In the genomic region with DNA sequence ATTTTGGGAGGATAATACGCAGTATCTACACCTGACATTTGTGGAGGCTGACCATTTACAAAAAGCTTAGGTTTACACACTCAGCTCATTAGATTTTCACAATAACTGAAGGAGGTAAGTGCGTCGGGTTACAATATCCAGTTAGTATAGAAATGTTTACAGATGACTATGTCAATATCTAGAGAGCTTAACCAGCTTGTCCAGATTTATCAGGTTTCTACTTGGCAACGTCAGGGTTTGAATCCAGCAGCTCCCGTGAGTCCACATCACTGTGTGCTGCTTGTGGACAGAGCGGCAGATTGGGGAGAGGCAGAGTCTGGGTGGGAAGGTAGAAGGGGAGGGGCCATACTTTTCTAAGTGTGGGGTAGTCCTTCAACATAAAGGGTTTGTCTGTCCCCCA, we compare ENCODE assay signal across 14 cellular contexts. TPM values are rescaled to one million over a fixed set of nuclear protein-coding genes. Genes with fewer than 3 reads are reported as not detected.
DNase-seq lines count a peak whose midpoint lies in the region; ATAC-seq, FAIRE-seq and TF ChIP-seq lines count a peak whose summit lies in the region.
"Had no signal": no experiment of that assay in that cellular context is flagged by ENCODE, and none has a peak within 500 bp of the region (broad histone marks: within the 10 kb centered on the region; RNA-seq: fewer than 3 reads in every experiment).

No MANE protein-coding gene starts in this region.

- no peak overlapping the region for H3K27ac ChIP-seq in GM12878 (ENCODE audit: control insufficient read depth, insufficient read depth)
- H3K27ac ChIP-seq: foreskin keratinocyte had no signal

- RAD21 ChIA-PET in GM12878 (lab: Charles Lee; ENCODE audit: unreplicated experiment): interaction anchor here (0.9 to 1.5 kb wide), 5 partner anchors 20 to 107 kb away, joined by 3 to 4 read pairs (median 3); no protein-coding TSS in a partner anchor

- no peak overlapping the region for H3K9ac ChIP-seq in GM12878 (ENCODE audit: control insufficient read depth, insufficient read depth, low read length)

- POLR2A ChIA-PET in GM12878 (lab: Charles Lee): no interaction called here

- no peaks in the 10 kb centered on the region for H3K27me3 Mint-ChIP-seq in progenitor cell of endocrine pancreas

- no peaks in the 10 kb centered on the region; a peak in 1 of 4 replicates for H3K36me3 ChIP-seq in GM12878 (ENCODE audit: control insufficient read depth in 2 of 2, insufficient read depth in 2 of 2, low read length in 1 of 2)

- peaks cover 63% of the 10 kb centered on the region for H3K79me2 ChIP-seq in GM12878 (ENCODE audit: control insufficient read depth, insufficient read depth, low read length)

- no peak for FAIRE-seq in GM12878 (lab: Jason Lieb, UNC)

- no peaks in the 10 kb centered on the region for H3K27me3 ChIP-seq in GM12878 (replicated peaks in 1 of 2; ENCODE audit: control insufficient read depth in 2 of 2, insufficient read depth in 2 of 2, low read length in 1 of 2)
- H3K27me3 ChIP-seq: foreskin keratinocyte had no signal

- TF ChIP-seq EP300 in GM12878 (IDR thresholded peaks at IDR 0.05; ENCODE audit: borderline replicate concordance in 1 of 2, control insufficient read depth in 1 of 2, low read depth in 2 of 2, low read length in 2 of 2): no peak

- no TSS peak for BruUV-seq in GM12878 (replicated peaks; lab: Mats Ljungman, UMichigan)

- peaks cover 25% of the 10 kb centered on the region for H3K4me1 Mint-ChIP-seq in progenitor cell of endocrine pancreas (ENCODE audit: low read depth)

- no peaks in the 10 kb centered on the region for H3K9me3 Mint-ChIP-seq in progenitor cell of endocrine pancreas (ENCODE audit: low read depth)

- no peak overlapping the region for H2AFZ ChIP-seq in GM12878 (ENCODE audit: control insufficient read depth, low read depth, low read length)

- TF ChIP-seq CTCF in GM12878 (IDR thresholded peaks at IDR 0.05 in 2 of 3, conservative IDR thresholded peaks at IDR 0.05 in 1 of 3; ENCODE audit: control insufficient read depth in 2 of 3, extremely low read depth in 1 of 3, insufficient read depth in 1 of 3, low read depth in 3 of 3, low read length in 3 of 3) (no peak), progenitor cell of endocrine pancreas (IDR thresholded peaks at IDR 0.05; ENCODE audit: unreplicated experiment) (no peak)

- no peaks in the 10 kb centered on the region for H3K9me3 ChIP-seq in GM12878 (replicated peaks; ENCODE audit: control insufficient read depth, insufficient read depth, low read length)

- ATAC-seq in GM12878 (peak; percentile 11; the same call in 1 of the 3 replicates), GM19023 (IDR thresholded peaks at IDR 0.05; ENCODE audit: unreplicated experiment) (no peak)
- ATAC-seq: foreskin keratinocyte had no signal

- H3K4me2 ChIP-seq in GM12878 (ENCODE audit: control insufficient read depth, insufficient read depth): no peak overlapping the region

- no peak for TF ChIP-seq RAD21 in GM12878 (IDR thresholded peaks at IDR 0.05; ENCODE audit: insufficient read depth, low read depth, low read length)

- H4K20me1 ChIP-seq in GM12878 (ENCODE audit: control insufficient read depth, insufficient read depth): no peaks in the 10 kb centered on the region

- CTCF ChIA-PET in GM12878 (lab: Yijun Ruan, JAX): interaction anchor here (0.6 to 1.1 kb wide), 3 partner anchors 51 to 480 kb away, joined by 3 to 4 read pairs (median 3); no protein-coding TSS in a partner anchor

- H3K4me3 Mint-ChIP-seq in progenitor cell of endocrine pancreas (ENCODE audit: low read depth): no peak overlapping the region

- H3K4me3 ChIP-seq in GM12878: no peak overlapping the region

- intact Hi-C loops in GM12878 (cut with micrococcal nuclease; ENCODE audit: unreplicated experiment): no loop called here

- in situ Hi-C loops in GM12878 (cut with MboI): no loop called here

- SMC1A ChIA-PET in GM12878 (lab: Charles Lee; ENCODE audit: uncharacterized antibody, unreplicated experiment): interaction anchor here (0.7 to 1.6 kb wide), 9 partner anchors 11 to 106 kb away, joined by 3 to 5 read pairs (median 3); no protein-coding TSS in a partner anchor

- 76% methylated on average over 6 of the region's 6 CpGs for WGBS in GM12878 (ENCODE audit: insufficient coverage, insufficient replicate concordance, low lambda C conversion rate, missing lambda C conversion rate)

- DNase-seq in DMS153 treated with DMSO at 0.1 percent for 48 hours (lab: John Stamatoyannopoulos, UW; ENCODE audit: unreplicated experiment) (peak; percentile 61), NCI-H2029 (lab: John Stamatoyannopoulos, UW) (peak; percentile 90), GM12878 (ENCODE audit: low read depth, low spot score) (no peak), progenitor cell of endocrine pancreas (ENCODE audit: low spot score, unreplicated experiment) (no peak), T-helper 1 cell (no peak), NCI-H82 treated with DMSO at 0.1 percent for 48 hours (lab: John Stamatoyannopoulos, UW; ENCODE audit: unreplicated experiment) (no peak), AG08396 (ENCODE audit: low spot score) (no peak)
- DNase-seq: activated naive CD4-positive, alpha-beta T cell treated with anti-CD3 and anti-CD28 coated beads, Interleukin-2, amount 50 U/mL, for 16 hours; effector CD8-positive, alpha-beta T cell; foreskin keratinocyte; HCEC 1CT; NCI-H187; SW 1271 had no signal

- no peaks in the 10 kb centered on the region for H3K36me3 Mint-ChIP-seq in progenitor cell of endocrine pancreas (ENCODE audit: insufficient read depth)

- H3K4me1 ChIP-seq in GM12878 (ENCODE audit: control insufficient read depth, insufficient read depth, low read length): peaks cover 22% of the 10 kb centered on the region

- no peak for TF ChIP-seq POLR2A in GM12878 (IDR thresholded peaks at IDR 0.05; ENCODE audit: low read depth, low read length)

- peak overlapping the region; percentile 21 for H3K27ac Mint-ChIP-seq in progenitor cell of endocrine pancreas

TF ChIP-seq in GM12878, 131 proteins besides CTCF, POLR2A, EP300 and RAD21 (continues in another document):
- TF ChIP-seq MYC (IDR thresholded peaks at IDR 0.05; ENCODE audit: insufficient read depth, insufficient read length, insufficient replicate concordance, low read length, severe bottlenecking) (no peak), ZNF592 (IDR thresholded peaks at IDR 0.05) (no peak), PAX5 (IDR thresholded peaks at IDR 0.05; ENCODE audit: borderline replicate concordance, low read depth, low read length) (no peak), IRF3 (IDR thresholded peaks at IDR 0.05) (no peak), SREBF2 (IDR thresholded peaks at IDR 0.05; ENCODE audit: low read length) (no peak), SREBF1 (IDR thresholded peaks at IDR 0.05; ENCODE audit: low read length) (no peak)

RNA-seq across cellular contexts. Expression of gene ARHGAP10, which starts 28.3 kb away (rescaled TPM):
- 220 and 233 TPM in 2 replicates for total RNA-seq in GM12878 (2013; cell fraction: nucleolus; rRNA removed)
- total RNA-seq in GM12878 (2014; rRNA removed) (16.2 and 19.8 TPM in 2 replicates), GM12878 (2014; rRNA removed; fragmentation: Illumina TruSeq; extraction: Trizol) (20.9 and 23.2 TPM in 2 replicates), GM12878 (2021) (22.6 and 23.4 TPM in 2 replicates), progenitor cell of endocrine pancreas (11.0 and 13.1 TPM in 2 replicates)
- polyA plus RNA-seq in GM12878 (2011; ENCODE audit: low read depth): 17.2 TPM
- polyA plus RNA-seq in GM12878 (2011; rRNA removed) (9.6 and 13.3 TPM in 2 replicates), GM12878 (2014; fragmentation: Illumina TruSeq; extraction: Trizol) (17.7 and 18.2 TPM in 2 replicates), GM12878 (2014; fragmentation: Nextera tagmentation; extraction: Ambion mirVana) (1 to 10 TPM; 1.3 to 4.5 TPM), GM12878 (2014; rRNA removed) (14.2 and 14.5 TPM in 2 replicates), GM12878 (2016; fragmentation: Nextera tagmentation; extraction: Ambion mirVana) (10 to 100 TPM; 24.0 to 25.8 TPM)
- polyA plus RNA-seq in GM12878 (2011; cell fraction: cytosol; rRNA removed): 9.3 and 10.7 TPM in 2 replicates
- polyA plus RNA-seq in GM12878 (2011; cell fraction: nucleus; rRNA removed): 19.6 and 20.4 TPM in 2 replicates
- 15.2 and 18.9 TPM in 2 replicates for polyA plus RNA-seq in GM12878 (2012)
- polyA minus RNA-seq in GM12878 (2011; rRNA and poly(A)+ RNA removed): 21.9 and 25.0 TPM in 2 replicates
- polyA minus RNA-seq in GM12878 (2011; cell fraction: cytosol; rRNA and poly(A)+ RNA removed): 6.1 and 7.2 TPM in 2 replicates
- 46.3 and 78.8 TPM in 2 replicates for polyA minus RNA-seq in GM12878 (2011; cell fraction: nucleus; rRNA and poly(A)+ RNA removed)

Comparison
In these comparisons a context has a peak if more than half of its experiments do, and no peak if none do; other contexts are left out.
1. DNase-seq: peak in DMS153 treated with DMSO at 0.1 percent for 48 hours (single experiment) and NCI-H2029 (single experiment); none in GM12878 (single experiment), progenitor cell of endocrine pancreas (single experiment), T-helper 1 cell (0 of 5), NCI-H82 treated with DMSO at 0.1 percent for 48 hours (single experiment) and AG08396 (single experiment).